In the genomic region with DNA sequence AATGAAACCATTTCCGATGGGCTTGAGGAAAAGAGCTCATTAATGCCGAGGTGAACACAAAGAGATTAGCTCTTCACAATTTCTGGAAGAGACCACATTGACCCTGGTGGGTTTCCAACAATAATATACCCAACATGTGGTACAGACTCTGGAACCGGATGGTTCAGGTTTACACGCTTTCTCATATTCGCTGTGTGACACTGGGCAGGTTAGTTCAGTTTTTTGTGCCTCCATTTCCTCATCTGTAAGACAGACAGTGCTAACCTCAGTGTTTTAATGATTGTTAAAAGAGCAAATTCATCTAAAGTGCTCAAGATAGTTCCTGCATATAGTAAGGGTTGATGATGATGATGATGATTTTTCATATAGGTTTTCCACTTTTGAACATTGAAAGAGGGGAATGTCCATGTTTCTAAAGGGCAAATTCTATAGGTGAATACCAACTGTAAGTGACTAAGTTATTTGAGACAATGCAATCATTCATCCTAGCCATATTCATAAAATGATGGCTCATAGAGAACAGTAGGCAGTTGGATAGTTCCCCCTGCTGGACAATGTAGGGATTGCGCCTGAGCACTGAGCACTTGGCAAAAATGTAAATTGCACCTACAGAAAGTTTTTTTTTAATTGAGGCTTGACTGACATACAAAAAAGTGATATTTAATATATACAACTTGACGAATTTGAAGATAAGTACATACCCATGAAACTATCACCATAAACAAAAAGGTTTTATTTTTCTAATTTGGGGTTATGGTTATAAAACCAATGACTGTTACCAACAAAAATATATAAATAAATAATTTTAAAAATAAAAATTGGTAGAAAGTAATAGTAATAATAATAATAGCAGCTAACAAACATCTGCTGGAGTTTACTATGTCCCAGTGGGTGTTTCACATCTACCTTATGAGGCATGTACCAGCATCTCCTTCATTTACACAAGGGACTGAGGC, we compare ENCODE assay signal across 8 cellular contexts. TPM values are rescaled to one million over a fixed set of nuclear protein-coding genes. Genes with fewer than 3 reads are reported as not detected.
DNase-seq lines count a peak whose midpoint lies in the region; ATAC-seq, FAIRE-seq and TF ChIP-seq lines count a peak whose summit lies in the region.

No MANE protein-coding gene starts in this region.

- H3K4me1 ChIP-seq in A673 (ENCODE audit: insufficient read depth, low read length, poor library complexity, severe bottlenecking) (no peaks in the 10 kb centered on the region), pancreas (peaks cover under 1 to 8% (median 5%) of the 10 kb centered on the region in 3 donors), upper lobe of right lung (no peaks in the 10 kb centered on the region)

- peak; percentile 82 for FAIRE-seq in GM18507 (lab: Jason Lieb, UNC)
- peak; percentile 93 for FAIRE-seq in pancreas (lab: Jason Lieb, UNC)

- no peak overlapping the region for H3K27ac ChIP-seq in A673 (ENCODE audit: low read depth, low read length, poor library complexity, severe bottlenecking)
- no peak overlapping the region for H3K27ac ChIP-seq in pancreas
- H3K27ac ChIP-seq in upper lobe of right lung, result no peak overlapping the region

- no peak overlapping the region for H3K4me3 ChIP-seq in A673 (ENCODE audit: low read depth, low read length, poor library complexity, severe bottlenecking)
- H3K4me3 ChIP-seq in fibroblast of the aortic adventitia (ENCODE audit: low read depth, low read length), result no peak overlapping the region
- H3K4me3 ChIP-seq in pancreas, result no peak overlapping the region
- H3K4me3 ChIP-seq in upper lobe of right lung, result no peak overlapping the region

- H3K27ac Mint-ChIP-seq in activated T-helper 17 cell treated with anti-CD3 and anti-CD28 coated beads, Interleukin-2, amount 50 U/mL, for 72 hours, result no peak overlapping the region

- no peaks in the 10 kb centered on the region for H3K9me3 Mint-ChIP-seq in activated T-helper 17 cell treated with anti-CD3 and anti-CD28 coated beads, Interleukin-2, amount 50 U/mL, for 72 hours

- whole genome bisulfite sequencing in pancreas, 2 donors, result 23 to 34% methylated on average over 7 of the region's 7 CpGs

- H3K4me1 Mint-ChIP-seq in activated T-helper 17 cell treated with anti-CD3 and anti-CD28 coated beads, Interleukin-2, amount 50 U/mL, for 72 hours, result peaks cover 10% of the 10 kb centered on the region

- no peaks in the 10 kb centered on the region for H3K36me3 Mint-ChIP-seq in activated T-helper 17 cell treated with anti-CD3 and anti-CD28 coated beads, Interleukin-2, amount 50 U/mL, for 72 hours (ENCODE audit: low read depth)

- H3K4me3 Mint-ChIP-seq in activated T-helper 17 cell treated with anti-CD3 and anti-CD28 coated beads, Interleukin-2, amount 50 U/mL, for 72 hours, result peak overlapping the region; percentile 7

- TF ChIP-seq CTCF in A673 (conservative IDR thresholded peaks at IDR 0.05; ENCODE audit: low read depth, low read length), result peak; percentile 94
- TF ChIP-seq CTCF in fibroblast of the aortic adventitia (IDR thresholded peaks at IDR 0.05; ENCODE audit: insufficient read depth, low read length), result peak; percentile 96
- TF ChIP-seq CTCF in pancreas (IDR thresholded peaks at IDR 0.05), result peak; percentile 84 to 95 (median 89)
- peak; percentile 97 for TF ChIP-seq CTCF in upper lobe of right lung (IDR thresholded peaks at IDR 0.05)

- no peaks in the 10 kb centered on the region for H3K36me3 ChIP-seq in A673 (ENCODE audit: insufficient read depth, low read length, poor library complexity, severe bottlenecking)
- no peaks in the 10 kb centered on the region for H3K36me3 ChIP-seq in pancreas
- no peaks in the 10 kb centered on the region for H3K36me3 ChIP-seq in upper lobe of right lung

- peaks cover 5% of the 10 kb centered on the region for H3K27me3 Mint-ChIP-seq in activated T-helper 17 cell treated with anti-CD3 and anti-CD28 coated beads, Interleukin-2, amount 50 U/mL, for 72 hours

- peaks cover 50% of the 10 kb centered on the region for H3K27me3 ChIP-seq in A673 (replicated peaks; ENCODE audit: insufficient read depth, low read depth, low read length, poor library complexity)
- no peaks in the 10 kb centered on the region for H3K27me3 ChIP-seq in pancreas
- H3K27me3 ChIP-seq in upper lobe of right lung, result peaks cover 23% of the 10 kb centered on the region

- peak; percentile 38 for ATAC-seq in activated T-helper 17 cell treated with anti-CD3 and anti-CD28 coated beads, Interleukin-2, amount 50 U/mL, for 72 hours (replicated peaks)
- ATAC-seq in pancreas (peak in 3 of 4 donors; percentile 41 to 50 (median 46)), upper lobe of right lung (peak; percentile 65)

- no TSS peak for BruUV-seq in A673 (replicated peaks; lab: Mats Ljungman, UMichigan)

- intact Hi-C loops in A673 (cut with micrococcal nuclease; ENCODE audit: unreplicated experiment), result loop anchor here (1.0 to 5.0 kb wide), 2 partner anchors 108 to 402 kb away; no protein-coding TSS in a partner anchor
- intact Hi-C loops in pancreas (cut with DNase I), result no loop called here
- intact Hi-C loops in upper lobe of right lung (cut with DNase I), result loop anchor here (5.0 kb wide), 1 partner anchor 107 kb away; no protein-coding TSS in a partner anchor

- CTCF ChIA-PET in A673 (lab: Charles Lee), result interaction anchor here (1.0 kb wide), 1 partner anchor 106 kb away, joined by 3 read pairs; no protein-coding TSS in a partner anchor

- POLR2A ChIA-PET in A673 (lab: Charles Lee; ENCODE audit: low non-redundant PET), result no interaction called here

- H3K9me3 ChIP-seq in A673 (ENCODE audit: low read depth, low read length, poor library complexity, severe bottlenecking) (no peaks in the 10 kb centered on the region), pancreas (no peaks in the 10 kb centered on the region), upper lobe of right lung (no peaks in the 10 kb centered on the region)

- DNase-seq in A673 (ENCODE audit: low spot score) (peak; percentile 67), GM18507 (ENCODE audit: extremely low spot score, insufficient read length, low read depth) (no peak), LHCN-M2 (ENCODE audit: low read depth) (peak; percentile 49), SHP77 treated with DMSO at 0.1 percent for 48 hours (lab: John Stamatoyannopoulos, UW) (peak; percentile 74), fibroblast of the aortic adventitia (ENCODE audit: low read depth) (peak; percentile 82), pancreas (peak in 5 of 6 donors; percentile 48 to 79 (median 67)), upper lobe of right lung (no peak)

RNA-seq across cellular contexts. Expression of a gene that starts 2.1 kb away (rescaled TPM):
- total RNA-seq in A673 (2021) (0.48 and 0.71 TPM in 2 replicates), LHCN-M2 (2014; rRNA removed) (0.63 and 0.96 TPM in 2 replicates), fibroblast of the aortic adventitia (ENCODE audit: low replicate concordance) (6.3 and 25.0 TPM in 2 replicates), pancreas (10 to 100 TPM; 13.7 to 46.6 (median 17.7) TPM), upper lobe of right lung (33.2 TPM)
- polyA plus RNA-seq in LHCN-M2 (2012), result 0.66 TPM
- total RNA-seq in activated T-helper 17 cell treated with anti-CD3 and anti-CD28 coated beads, Interleukin-2, amount 50 U/mL, for 72 hours, result 10 to 100 TPM; 14.1 to 22.5 TPM
- polyA plus RNA-seq in pancreas, result 10 to 100 TPM; 22.8 to 31.2 TPM

RNA-seq across cellular contexts. Expression of a gene that starts 52.4 kb away (rescaled TPM):
- total RNA-seq in A673 (2021) (0.61 and 0.71 TPM in 2 replicates), LHCN-M2 (2014; rRNA removed) (under 0.01 and 0.06 TPM in 2 replicates), fibroblast of the aortic adventitia (ENCODE audit: low replicate concordance) (0.08 and 0.09 TPM in 2 replicates), pancreas (10 to 100 TPM; 13.7 to 19.0 (median 16.4) TPM), upper lobe of right lung (27.2 TPM)
- 0.01 TPM for polyA plus RNA-seq in LHCN-M2 (2012)
- total RNA-seq in activated T-helper 17 cell treated with anti-CD3 and anti-CD28 coated beads, Interleukin-2, amount 50 U/mL, for 72 hours, result 1 to 10 TPM; 3.6 to 8.0 TPM
- 1 to 10 TPM; 4.8 to 9.7 TPM for polyA plus RNA-seq in pancreas

Comparison
In these comparisons a context has a peak if more than half of its experiments do, and no peak if none do; other contexts are left out.
1. DNase-seq: peak in A673 (single experiment), LHCN-M2 (single experiment), SHP77 treated with DMSO at 0.1 percent for 48 hours (single experiment), fibroblast of the aortic adventitia (single experiment) and pancreas (5 of 6); none in GM18507 (single experiment) and upper lobe of right lung (single experiment).
2. intact Hi-C loops: an anchor here in A673 (1.0 to 5.0 kb wide) and upper lobe of right lung (5.0 kb wide); none called in pancreas.
3. Peak in every context shown above with its lines, with median percentiles within 50 percentile points of each other: CTCF ChIP-seq and ATAC-seq.